In genomic region chr6:81751388-81752083, GRCh38 we compare ENCODE assay signal across 9 cellular contexts. TPM values are rescaled to one million over a fixed set of nuclear protein-coding genes. Genes with fewer than 3 reads are reported as not detected.
A peak's percentile ranks its signal among the peaks of the same experiment; 100 is the strongest.
DNase-seq lines count a peak whose midpoint lies in the region; TF ChIP-seq lines count a peak whose summit lies in the region.
"Had no signal": no experiment of that assay in that cellular context is flagged by ENCODE, and none has a peak within 500 bp of the region (broad histone marks: within the 10 kb centered on the region; RNA-seq: fewer than 3 reads in every experiment).

No MANE protein-coding gene starts in this region.

- WGBS in adipose tissue, 3 donors, result 5 to 6% (median 6%) methylated on average over 65 of the region's 65 CpGs

- intact Hi-C loops in left ventricle myocardium inferior (cut with micrococcal nuclease), result no loop called here

- POLR2A ChIA-PET in RWPE1 (lab: Yijun Ruan, JAX; ENCODE audit: low non-redundant PET), result interaction anchor here (0.5 kb wide), 2 partner anchors 125 to 246 kb away, joined by 3 to 4 read pairs; no protein-coding TSS in a partner anchor

- no peaks in the 10 kb centered on the region for H3K9me3 ChIP-seq in left ventricle myocardium inferior (replicated peaks)

- CTCF ChIA-PET in RWPE1 (lab: Yijun Ruan, JAX), result interaction anchor here (1.2 to 2.6 kb wide), 2 partner anchors 254 to 289 kb away, joined by 4 to 13 read pairs; no protein-coding TSS in a partner anchor

- H3K4me1 ChIP-seq in left ventricle myocardium inferior, result peaks cover 66% of the 10 kb centered on the region

- TF ChIP-seq CTCF in RWPE1 (conservative IDR thresholded peaks at IDR 0.05; ENCODE audit: low read depth), result no peak
- TF ChIP-seq CTCF in left ventricle myocardium inferior (IDR thresholded peaks at IDR 0.05; ENCODE audit: borderline replicate concordance), result no peak
- TF ChIP-seq CTCF in progenitor cell of endocrine pancreas (IDR thresholded peaks at IDR 0.05; ENCODE audit: unreplicated experiment), result no peak

- DNase-seq in NCI-H345 (lab: John Stamatoyannopoulos, UW) (peak; percentile 42), NCI-H345 treated with DMSO at 0.1 percent for 48 hours (lab: John Stamatoyannopoulos, UW; ENCODE audit: unreplicated experiment) (no peak), RWPE1 (ENCODE audit: low spot score) (no peak), left ventricle myocardium inferior (peak; percentile 75), progenitor cell of endocrine pancreas (ENCODE audit: low spot score, unreplicated experiment) (peak; percentile 32), COLO829 (ENCODE audit: low spot score) (no peak), NCI-H187 treated with DMSO at 0.1 percent for 48 hours (lab: John Stamatoyannopoulos, UW) (no peak)

- peak overlapping the region; percentile 89 for H3K4me3 ChIP-seq in left ventricle myocardium inferior

- H3K27ac Mint-ChIP-seq in progenitor cell of endocrine pancreas, result peak overlapping the region; percentile 99

- H3K36me3 Mint-ChIP-seq in progenitor cell of endocrine pancreas (ENCODE audit: insufficient read depth), result peaks cover 4% of the 10 kb centered on the region

- H3K4me1 Mint-ChIP-seq in progenitor cell of endocrine pancreas (ENCODE audit: low read depth), result peaks cover 20% of the 10 kb centered on the region

- H3K27me3 ChIP-seq in left ventricle myocardium inferior (ENCODE audit: low read depth), result no peaks in the 10 kb centered on the region

- H3K27me3 Mint-ChIP-seq in progenitor cell of endocrine pancreas, result no peaks in the 10 kb centered on the region

- peak overlapping the region; percentile 94 for H3K4me3 Mint-ChIP-seq in progenitor cell of endocrine pancreas (ENCODE audit: low read depth)

- no peaks in the 10 kb centered on the region for H3K9me3 Mint-ChIP-seq in progenitor cell of endocrine pancreas (ENCODE audit: low read depth)

- peaks cover 34% of the 10 kb centered on the region for H3K36me3 ChIP-seq in left ventricle myocardium inferior

- H3K27ac ChIP-seq in RWPE1 (peak overlapping the region; percentile 90), adipose tissue (ENCODE audit: low read depth, low read length) (peak overlapping the region; percentile 86), left ventricle myocardium inferior (replicated peaks) (peak overlapping the region; percentile 98)
- H3K27ac ChIP-seq: C4-2B had no signal

RNA-seq across cellular contexts. Expression of gene TENT5A, which starts 0.9 kb away (rescaled TPM):
- polyA plus RNA-seq in adipose tissue, result 10 to 100 TPM in 1 of 3 donors, 1 to 10 TPM in 2; 2.0 to 14.4 (median 7.8) TPM
- total RNA-seq in left ventricle myocardium inferior (44.4 TPM), progenitor cell of endocrine pancreas (8.1 and 9.6 TPM in 2 replicates)

Comparison
In these comparisons a context has a peak if more than half of its experiments do, and no peak if none do; other contexts are left out.
1. DNase-seq: peak in NCI-H345 (single experiment), left ventricle myocardium inferior (single experiment) and progenitor cell of endocrine pancreas (single experiment); none in NCI-H345 treated with DMSO at 0.1 percent for 48 hours (single experiment), RWPE1 (single experiment), COLO829 (single experiment) and NCI-H187 treated with DMSO at 0.1 percent for 48 hours (single experiment).
2. Peak in every context shown above with its lines, with median percentiles within 50 percentile points of each other: H3K27ac ChIP-seq.